ENCODE assay signal across 29 cellular contexts in the genomic region with DNA sequence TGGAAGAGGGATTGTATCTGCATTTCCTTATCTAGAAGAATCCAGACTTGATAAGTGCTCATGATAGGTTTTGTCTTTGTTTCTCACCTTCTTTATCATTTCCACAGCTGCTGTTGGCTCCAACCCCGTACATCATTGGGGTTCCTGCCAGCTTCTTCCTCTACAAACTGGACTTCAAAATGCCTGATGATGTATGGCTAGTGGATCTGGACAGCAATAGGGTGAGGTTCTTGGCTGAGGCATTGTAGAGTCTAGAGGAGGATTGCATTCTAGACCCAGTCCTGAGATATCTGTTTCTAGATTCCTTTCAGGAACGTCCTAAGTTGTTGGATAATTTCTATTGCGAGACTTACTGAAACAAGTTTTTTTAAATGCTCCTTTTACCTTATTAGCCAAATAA.
"Had no signal": no experiment of that assay in that cellular context is flagged by ENCODE, and none has a peak within 500 bp of the region (broad histone marks: within the 10 kb centered on the region; RNA-seq: fewer than 3 reads in every experiment).

No MANE protein-coding gene starts in this region.

- ATAC-seq: activated CD4-positive, CD25-positive, alpha-beta regulatory T cell treated with anti-CD3 and anti-CD28 coated beads, Interleukin-2, amount 50 U/mL, for 24 hours; activated CD8-positive, alpha-beta T cell treated with anti-CD3 and anti-CD28 coated beads for 36 hours; activated naive CD4-positive, alpha-beta T cell treated with anti-CD3 and anti-CD28 coated beads, Interleukin-2, amount 50 U/mL, for 72 hours; activated T-cell treated with anti-CD3 and anti-CD28 coated beads, Interleukin-2, amount 50 U/mL, for 72 hours; body of pancreas; naive thymus-derived CD8-positive, alpha-beta T cell; pancreas; psoas muscle; stimulated activated naive B cell treated with anti-CD40 and anti-IgM and Interleukin-4, amounts not matched to agents 10 μg/mL and 1 μg/mL and 100 μg/mL, for 72 hours had no signal

- H3K9me3 ChIP-seq: body of pancreas, colonic mucosa, pancreas, psoas muscle, stomach, thyroid gland, upper lobe of left lung, vagina had no signal

- H3K27ac ChIP-seq: body of pancreas, colonic mucosa, pancreas, psoas muscle, stomach, thyroid gland, vagina, WERI-Rb-1 had no signal

- DNase-seq: activated CD4-positive, alpha-beta T cell treated with anti-CD3 and anti-CD28 coated beads for 48 hours; activated CD8-positive, alpha-beta T cell treated with anti-CD3 and anti-CD28 coated beads for 36 hours; activated naive CD4-positive, alpha-beta T cell; activated T-cell treated with anti-CD3 and anti-CD28 coated beads, Interleukin-2, amount 50 U/mL, for 72 hours; body of pancreas; cerebellar nuclear complex; colonic mucosa; effector CD8-positive, alpha-beta T cell; hippocampal formation; left cardiac atrium; mammary epithelial cell; naive thymus-derived CD8-positive, alpha-beta T cell; nucleus accumbens; pancreas; psoas muscle; right cardiac atrium; stimulated activated CD4-positive, alpha-beta T cell treated with anti-CD3 and anti-CD28 coated beads, Interleukin-15, amount 100 ng/mL, for 24 hours; stimulated activated CD4-positive, alpha-beta T cell treated with anti-CD3 and anti-CD28 coated beads, Interleukin-2, amount 100 ng/mL, for 24 hours; stimulated activated naive B cell treated with anti-CD40 and anti-IgM and Interleukin-4, amounts not matched to agents 10 μg/mL and 1 μg/mL and 100 μg/mL, for 72 hours; stomach; SW 1271; T-helper 9 cell; thyroid gland; upper lobe of left lung; WERI-Rb-1 had no signal

- H3K4me1 ChIP-seq: body of pancreas, colonic mucosa, pancreas, thyroid gland, vagina had no signal

- H3K27me3 ChIP-seq: body of pancreas, cardiac muscle cell, colonic mucosa, pancreas, stomach, thyroid gland, upper lobe of left lung, vagina had no signal

- H3K4me3 ChIP-seq: body of pancreas, cardiac muscle cell, colonic mucosa, pancreas, psoas muscle, stomach, thyroid gland, upper lobe of left lung, vagina had no signal
